ENCODE assay signal across 17 cellular contexts in the genomic region with DNA sequence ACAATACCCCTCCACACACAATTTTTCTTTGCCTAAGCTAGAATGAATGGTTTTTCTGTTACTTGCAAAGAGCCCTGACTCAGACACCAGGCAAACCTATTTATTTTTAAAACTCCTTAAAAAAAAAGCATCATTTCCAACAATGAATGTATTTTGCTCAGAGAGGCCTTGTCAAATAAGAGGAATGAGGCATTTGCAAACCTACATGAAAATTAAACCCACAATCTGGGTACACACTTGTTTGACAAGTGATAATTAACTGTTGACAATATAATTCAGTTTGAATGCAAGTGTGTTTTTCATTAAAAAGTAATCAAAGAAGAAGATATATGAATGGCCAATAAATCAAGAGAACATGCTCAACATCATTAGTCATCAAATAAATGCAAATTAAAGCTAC.
DNase-seq lines count a peak whose midpoint lies in the region; ATAC-seq and TF ChIP-seq lines count a peak whose summit lies in the region.
"Had no signal": no experiment of that assay in that cellular context is flagged by ENCODE, and none has a peak within 500 bp of the region (broad histone marks: within the 10 kb centered on the region; RNA-seq: fewer than 3 reads in every experiment).

No MANE protein-coding gene starts in this region.

- TF ChIP-seq CTCF in PC-3 (conservative IDR thresholded peaks at IDR 0.05; ENCODE audit: low read depth, low read length) (no peak), fibroblast of mammary gland (conservative IDR thresholded peaks at IDR 0.05; ENCODE audit: control insufficient read depth, insufficient read depth, low read depth, low read length) (no peak)

- H3K9ac ChIP-seq in PC-3 (ENCODE audit: low read length) = no peak overlapping the region

- CTCF ChIA-PET in PC-3 (lab: Charles Lee) (interaction anchor here (0.6 kb wide), 1 partner anchor 134 kb away, joined by 4 read pairs; no protein-coding TSS in a partner anchor), HEK293T (lab: Yijun Ruan, JAX) (no interaction called here)

- no peaks in the 10 kb centered on the region for H3K9me3 ChIP-seq in PC-3 (ENCODE audit: low read length)

- BruUV-seq in PC-3 (replicated peaks; lab: Mats Ljungman, UMichigan) = no TSS peak

- peaks cover 7% of the 10 kb centered on the region for H3F3A ChIP-seq in PC-3 (ENCODE audit: low read length, unreplicated experiment)

- POLR2A ChIA-PET in PC-3 (lab: Charles Lee; ENCODE audit: unreplicated experiment) = no interaction called here
- POLR2A ChIA-PET in HEK293T (lab: Yijun Ruan, JAX) = no interaction called here

- H3K27me3 ChIP-seq in PC-3 (ENCODE audit: low read length) = no peaks in the 10 kb centered on the region

- 0 out of 2 replicates have a peak overlapping the region, but pooled peaks have one; percentile 1 for H3K4me2 ChIP-seq in PC-3 (ENCODE audit: low read length)

- no peak overlapping the region for H2AFZ ChIP-seq in PC-3 (ENCODE audit: low read length)

- no peaks in the 10 kb centered on the region for H3K79me2 ChIP-seq in PC-3 (ENCODE audit: low read length)

- 0 out of 2 replicates have a peak overlapping the region, but pooled peaks have one; percentile 23 for H3K27ac ChIP-seq in PC-3 (ENCODE audit: low read length)
- H3K27ac ChIP-seq: C4-2B, HL-60 had no signal

- no peaks in the 10 kb centered on the region for H3K9me2 ChIP-seq in PC-3 (replicated peaks; ENCODE audit: low read length)

- no peak overlapping the region for H3K4me3 ChIP-seq in PC-3 (ENCODE audit: low read length)
- no peak overlapping the region for H3K4me3 ChIP-seq in fibroblast of mammary gland (ENCODE audit: control insufficient read depth, low read depth, low read length)

- peaks cover 54% of the 10 kb centered on the region for H3K4me1 ChIP-seq in PC-3 (ENCODE audit: insufficient read depth, low read length)

- peak; percentile 38; the same call in 1 of the 2 replicates for ATAC-seq in PC-3
- ATAC-seq in HG03460 (IDR thresholded peaks at IDR 0.05; ENCODE audit: unreplicated experiment) = no peak

- peak; percentile 26 for DNase-seq in A172 (ENCODE audit: low spot score)
- DNase-seq in COLO829 (ENCODE audit: low spot score) = peak; percentile 51
- no peak for DNase-seq in PC-3
- peak; percentile 19 for DNase-seq in fibroblast of mammary gland (ENCODE audit: low read depth)
- no peak for DNase-seq in NCI-H82 treated with DMSO at 0.1 percent for 48 hours (lab: John Stamatoyannopoulos, UW; ENCODE audit: unreplicated experiment)
- DNase-seq in HEK293T (ENCODE audit: extremely low spot score) = no peak
- DNase-seq: ACHN, AML-193, DMS79, Kasumi-1, NCI-H1930, OCI-M1, RPMI8226, SHP77 treated with DMSO at 0.1 percent for 48 hours had no signal

- no peaks in the 10 kb centered on the region for H3K36me3 ChIP-seq in PC-3 (ENCODE audit: low read depth, low read length)

- no peaks in the 10 kb centered on the region for H4K20me1 ChIP-seq in PC-3 (ENCODE audit: low read length)

- intact Hi-C loops in PC-3 (cut with micrococcal nuclease) = no loop called here

TF ChIP-seq in HEK293T, 16 proteins besides CTCF, POLR2A, EP300 and RAD21:
- no peak for TF ChIP-seq ARNT (IDR thresholded peaks at IDR 0.05)
- TF ChIP-seq TARDBP (IDR thresholded peaks at IDR 0.05) = no peak
- TF ChIP-seq NFRKB (IDR thresholded peaks at IDR 0.05) = no peak
- no peak for TF ChIP-seq FOXM1 (IDR thresholded peaks at IDR 0.05; ENCODE audit: borderline replicate concordance)
- TF ChIP-seq HDGF (IDR thresholded peaks at IDR 0.05; ENCODE audit: borderline replicate concordance) = no peak
- TF ChIP-seq ELF4 (IDR thresholded peaks at IDR 0.05) = no peak
- TF ChIP-seq SUZ12 (IDR thresholded peaks at IDR 0.05) = no peak
- TF ChIP-seq L3MBTL2 (conservative IDR thresholded peaks at IDR 0.05) = no peak
- no peak for TF ChIP-seq CTBP1 (IDR thresholded peaks at IDR 0.05; ENCODE audit: borderline replicate concordance)
- TF ChIP-seq FOXK2 (IDR thresholded peaks at IDR 0.05) = no peak
- no peak for TF ChIP-seq LEF1 (IDR thresholded peaks at IDR 0.05; ENCODE audit: borderline replicate concordance)
- no peak for TF ChIP-seq ZNF384 (IDR thresholded peaks at IDR 0.05)
- no peak for TF ChIP-seq SP1 (IDR thresholded peaks at IDR 0.05)
- no peak for TF ChIP-seq BHLHE40 (IDR thresholded peaks at IDR 0.05; ENCODE audit: borderline replicate concordance)
- TF ChIP-seq, protein P1, sequence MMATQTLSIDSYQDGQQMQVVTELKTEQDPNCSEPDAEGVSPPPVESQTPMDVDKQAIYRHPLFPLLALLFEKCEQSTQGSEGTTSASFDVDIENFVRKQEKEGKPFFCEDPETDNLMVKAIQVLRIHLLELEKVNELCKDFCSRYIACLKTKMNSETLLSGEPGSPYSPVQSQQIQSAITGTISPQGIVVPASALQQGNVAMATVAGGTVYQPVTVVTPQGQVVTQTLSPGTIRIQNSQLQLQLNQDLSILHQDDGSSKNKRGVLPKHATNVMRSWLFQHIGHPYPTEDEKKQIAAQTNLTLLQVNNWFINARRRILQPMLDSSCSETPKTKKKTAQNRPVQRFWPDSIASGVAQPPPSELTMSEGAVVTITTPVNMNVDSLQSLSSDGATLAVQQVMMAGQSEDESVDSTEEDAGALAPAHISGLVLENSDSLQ (IDR thresholded peaks at IDR 0.05) = no peak
- TF ChIP-seq FOXA1 (IDR thresholded peaks at IDR 0.05) = no peak

Comparison
In these comparisons a context has a peak if more than half of its experiments do, and no peak if none do; other contexts are left out.
1. DNase-seq: peak in A172 (single experiment), COLO829 (single experiment) and fibroblast of mammary gland (single experiment); none in PC-3 (single experiment), NCI-H82 treated with DMSO at 0.1 percent for 48 hours (single experiment) and HEK293T (single experiment).